Comparison of ENCODE assay signal across 19 cellular contexts in the genomic region with DNA sequence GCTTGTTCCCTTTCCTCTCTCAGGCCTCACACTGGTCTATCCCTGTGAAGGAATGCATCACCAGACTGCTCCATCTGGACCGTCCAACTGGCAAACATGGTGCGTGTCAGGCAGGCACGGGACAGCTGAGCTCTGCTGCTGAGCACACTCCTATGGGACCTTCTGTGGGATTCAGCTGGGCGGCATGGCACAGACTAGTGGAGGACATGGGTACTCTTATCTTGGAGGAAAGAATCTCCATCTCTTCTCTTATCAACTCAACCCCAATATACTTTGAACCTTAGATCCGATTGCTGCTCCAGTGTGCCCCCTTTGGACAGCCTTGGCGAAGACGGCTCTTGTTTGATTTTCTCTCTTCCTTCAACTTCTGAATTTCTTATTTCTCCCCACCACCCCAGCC.
DNase-seq lines count a peak whose midpoint lies in the region; TF ChIP-seq lines count a peak whose summit lies in the region.
"Had no signal": no experiment of that assay in that cellular context is flagged by ENCODE, and none has a peak within 500 bp of the region (broad histone marks: within the 10 kb centered on the region; RNA-seq: fewer than 3 reads in every experiment).

No MANE protein-coding gene starts in this region.

- H3K27ac ChIP-seq in AG04450 (ENCODE audit: low read depth, low read length) (no peak overlapping the region), WERI-Rb-1 (no peak overlapping the region), left ventricle myocardium inferior (replicated peaks) (no peak overlapping the region)
- H3K27ac ChIP-seq: gastroesophageal sphincter, skin epidermis had no signal

- H3K27me3 ChIP-seq in AG04450 (ENCODE audit: control insufficient read depth, insufficient read depth, low read length) (no peaks in the 10 kb centered on the region), H7 (ENCODE audit: control insufficient read depth, insufficient read depth, low read length) (no peaks in the 10 kb centered on the region), WERI-Rb-1 (ENCODE audit: insufficient read depth, low read depth, severe bottlenecking) (no peaks in the 10 kb centered on the region), kidney epithelial cell (ENCODE audit: control insufficient read depth, insufficient read depth, low read length) (no peaks in the 10 kb centered on the region), left ventricle myocardium inferior (ENCODE audit: low read depth) (peaks cover 7% of the 10 kb centered on the region)
- H3K27me3 ChIP-seq: BE2C had no signal

- H3K36me3 ChIP-seq in H7 (replicated peaks; ENCODE audit: control insufficient read depth, insufficient read depth, low read length) = no peaks in the 10 kb centered on the region
- H3K36me3 ChIP-seq in WERI-Rb-1 = no peaks in the 10 kb centered on the region
- no peaks in the 10 kb centered on the region for H3K36me3 ChIP-seq in kidney epithelial cell (ENCODE audit: control insufficient read depth, insufficient read depth, low read length)
- H3K36me3 ChIP-seq in left ventricle myocardium inferior = no peaks in the 10 kb centered on the region
- H3K36me3 ChIP-seq: BE2C, gastroesophageal sphincter had no signal

- CTCF ChIA-PET in AG04450 (lab: Charles Lee) = no interaction called here

- H3K9me3 ChIP-seq in AG04450 (ENCODE audit: control insufficient read depth, insufficient read depth, low read length) (no peaks in the 10 kb centered on the region), WERI-Rb-1 (ENCODE audit: severe bottlenecking) (no peaks in the 10 kb centered on the region), left ventricle myocardium inferior (replicated peaks) (no peaks in the 10 kb centered on the region)
- H3K9me3 ChIP-seq: BE2C, gastroesophageal sphincter had no signal

- peak; percentile 15; the same call in 1 of the 2 replicates for TF ChIP-seq CTCF in AG04450 (IDR thresholded peaks at IDR 0.05; ENCODE audit: low read depth, low read length)
- 0 out of 2 replicates have a peak, but pooled peaks have one; percentile 31 for TF ChIP-seq CTCF in WERI-Rb-1 (IDR thresholded peaks at IDR 0.05; ENCODE audit: low read depth, low read length)
- peak; percentile 20 for TF ChIP-seq CTCF in kidney epithelial cell (IDR thresholded peaks at IDR 0.05; ENCODE audit: insufficient read depth, low read length, poor library complexity, severe bottlenecking)
- TF ChIP-seq CTCF in left ventricle myocardium inferior (IDR thresholded peaks at IDR 0.05; ENCODE audit: borderline replicate concordance) = no peak

- intact Hi-C loops in left ventricle myocardium inferior (cut with micrococcal nuclease) = no loop called here

- H3K4me3 ChIP-seq in AG04450 (ENCODE audit: low read depth, low read length) (no peak overlapping the region), H7 (ENCODE audit: insufficient read depth, low read depth, low read length) (no peak overlapping the region), WERI-Rb-1 (ENCODE audit: low read depth, low read length) (no peak overlapping the region), kidney epithelial cell (ENCODE audit: low read depth, low read length) (no peak overlapping the region), left ventricle myocardium inferior (no peak overlapping the region)
- H3K4me3 ChIP-seq: gastroesophageal sphincter, skin epidermis had no signal

- no peaks in the 10 kb centered on the region for H3K4me1 ChIP-seq in left ventricle myocardium inferior
- H3K4me1 ChIP-seq: BE2C, gastroesophageal sphincter had no signal

- no peak for DNase-seq in AG04450 (ENCODE audit: low read depth, low spot score)
- peak; percentile 40 for DNase-seq in H7
- DNase-seq in WERI-Rb-1 = peak; percentile 8
- DNase-seq in kidney epithelial cell (ENCODE audit: low read depth) = no peak
- DNase-seq in activated T-cell treated with anti-CD3 and anti-CD28 coated beads, Interleukin-2, amount 50 U/mL, for 1 hour = no peak
- no peak for DNase-seq in AG08396 (ENCODE audit: low spot score)
- no peak for DNase-seq in left ventricle myocardium inferior
- no peak for DNase-seq in NOMO-1 treated with DMSO at 0.1 percent for 48 hours (lab: John Stamatoyannopoulos, UW; ENCODE audit: unreplicated experiment)
- DNase-seq: activated B cell treated with CpG ODN at 0.5 μM for 24 hours; BE2C; central memory CD4-positive, alpha-beta T cell; DMS79; KBM-7; NCI-H1417 treated with DMSO at 0.1 percent for 48 hours; NCI-H510A; nucleus accumbens; OCI-M1 had no signal

- POLR2A ChIA-PET in AG04450 (lab: Yijun Ruan, JAX) = no interaction called here

Comparison
In these comparisons a context has a peak if more than half of its experiments do, and no peak if none do; other contexts are left out.
1. DNase-seq: peak in H7 (single experiment) and WERI-Rb-1 (single experiment); none in AG04450 (single experiment), kidney epithelial cell (single experiment), activated T-cell treated with anti-CD3 and anti-CD28 coated beads, Interleukin-2, amount 50 U/mL, for 1 hour (single experiment), AG08396 (single experiment), left ventricle myocardium inferior (single experiment) and NOMO-1 treated with DMSO at 0.1 percent for 48 hours (single experiment).